ENCODE assay signal across 1 cellular context in genomic region chr10:133442967-133443924, GRCh38.
TF ChIP-seq lines count a peak whose summit lies in the region.

No MANE protein-coding gene starts in this region.

TF ChIP-seq in HepG2, 621 proteins besides CTCF, POLR2A, EP300 and RAD21:
- no peak for TF ChIP-seq DMAP1 (CRISPR knock-in tag; IDR thresholded peaks at IDR 0.05)
- TF ChIP-seq HMGA1 (CRISPR knock-in tag; conservative IDR thresholded peaks at IDR 0.05), result no peak
- TF ChIP-seq ZNF563 (CRISPR knock-in tag; IDR thresholded peaks at IDR 0.05), result no peak
- peak; percentile 45; the same call in 1 of the 2 replicates for TF ChIP-seq MNT (IDR thresholded peaks at IDR 0.05)
- TF ChIP-seq SMAD3 (CRISPR knock-in tag; IDR thresholded peaks at IDR 0.05), result no peak
- TF ChIP-seq IRF1 (CRISPR knock-in tag; IDR thresholded peaks at IDR 0.05; ENCODE audit: low read depth), result no peak
- no peak for TF ChIP-seq ZGPAT (CRISPR knock-in tag; IDR thresholded peaks at IDR 0.05)
- no peak for TF ChIP-seq UBTF (CRISPR knock-in tag; IDR thresholded peaks at IDR 0.05)
